1 cellular context compared by ENCODE assay signal in genomic region chr6:33622456-33623431, GRCh38.
A peak's percentile ranks its signal among the peaks of the same experiment; 100 is the strongest.
TF ChIP-seq lines count a peak whose summit lies in the region.

No MANE protein-coding gene starts in this region.

TF ChIP-seq in HepG2, 621 proteins besides CTCF, POLR2A, EP300 and RAD21:
- peak; percentile 70; the same call in 1 of the 2 replicates for TF ChIP-seq ZKSCAN1 (IDR thresholded peaks at IDR 0.05; ENCODE audit: low read length)
- no peak for TF ChIP-seq ZNF296 (CRISPR knock-in tag; conservative IDR thresholded peaks at IDR 0.05)
- no peak for TF ChIP-seq TEAD3 (CRISPR knock-in tag; optimal IDR thresholded peaks at IDR 0.05; ENCODE audit: borderline replicate concordance)
- TF ChIP-seq TCF12 (IDR thresholded peaks at IDR 0.05): no peak
- no peak for TF ChIP-seq TCF12 (CRISPR knock-in tag; IDR thresholded peaks at IDR 0.05)
- no peak for TF ChIP-seq HNRNPLL (IDR thresholded peaks at IDR 0.05; ENCODE audit: low read depth, low read length, poor library complexity, severe bottlenecking)
- peak; percentile 43; the same call in 1 of the 2 replicates for TF ChIP-seq FOXA3 (CRISPR knock-in tag; IDR thresholded peaks at IDR 0.05)
- no peak for TF ChIP-seq GABPB1 (CRISPR knock-in tag; IDR thresholded peaks at IDR 0.05)
- no peak for TF ChIP-seq RFX1 (IDR thresholded peaks at IDR 0.05)
- no peak for TF ChIP-seq THRA (CRISPR knock-in tag; IDR thresholded peaks at IDR 0.05; ENCODE audit: borderline replicate concordance)
- TF ChIP-seq NFYC (CRISPR knock-in tag; IDR thresholded peaks at IDR 0.05): no peak
- TF ChIP-seq HNF4A (CRISPR knock-in tag; IDR thresholded peaks at IDR 0.05): no peak
- TF ChIP-seq KLF6 (CRISPR knock-in tag; IDR thresholded peaks at IDR 0.05): no peak
- peak; percentile 10; the same call in 1 of the 2 replicates for TF ChIP-seq CEBPB (IDR thresholded peaks at IDR 0.05; ENCODE audit: borderline replicate concordance, low read depth, low read length)
- TF ChIP-seq ZNF17 (CRISPR knock-in tag; IDR thresholded peaks at IDR 0.05): no peak
- no peak for TF ChIP-seq ZNF749 (CRISPR knock-in tag; IDR thresholded peaks at IDR 0.05; ENCODE audit: borderline replicate concordance)
- no peak for TF ChIP-seq TP53 (CRISPR knock-in tag; conservative IDR thresholded peaks at IDR 0.05)
- TF ChIP-seq ZBTB44 (CRISPR knock-in tag; IDR thresholded peaks at IDR 0.05): no peak
- TF ChIP-seq FOXA1 (IDR thresholded peaks at IDR 0.05): no peak
- TF ChIP-seq FOXA1 (CRISPR knock-in tag; IDR thresholded peaks at IDR 0.05): peak; percentile 77
- no peak for TF ChIP-seq ZNF761 (CRISPR knock-in tag; conservative IDR thresholded peaks at IDR 0.05)
- TF ChIP-seq ZNF687 (CRISPR knock-in tag; IDR thresholded peaks at IDR 0.05): peak; percentile 20; the same call in 1 of the 2 replicates
- no peak for TF ChIP-seq ZNF253 (CRISPR knock-in tag; IDR thresholded peaks at IDR 0.05; ENCODE audit: borderline replicate concordance)
- no peak for TF ChIP-seq GZF1 (CRISPR knock-in tag; IDR thresholded peaks at IDR 0.05)
- TF ChIP-seq SMAD1 (CRISPR knock-in tag; IDR thresholded peaks at IDR 0.05; ENCODE audit: borderline replicate concordance, low read depth): no peak
- TF ChIP-seq GABPA (IDR thresholded peaks at IDR 0.05; ENCODE audit: low read depth, low read length): 0 out of 2 replicates have a peak, but pooled peaks have one; percentile 4
- no peak for TF ChIP-seq GABPA (CRISPR knock-in tag; IDR thresholded peaks at IDR 0.05; ENCODE audit: low read depth)
- 0 out of 2 replicates have a peak, but pooled peaks have one; percentile 8 for TF ChIP-seq ZNF768 (CRISPR knock-in tag; IDR thresholded peaks at IDR 0.05)
- no peak for TF ChIP-seq ZNF33B (CRISPR knock-in tag; IDR thresholded peaks at IDR 0.05)
- TF ChIP-seq PRPF4 (IDR thresholded peaks at IDR 0.05; ENCODE audit: low read depth, low read length, poor library complexity, severe bottlenecking): no peak
- 0 out of 2 replicates have a peak, but pooled peaks have one; percentile 26 for TF ChIP-seq THAP9 (CRISPR knock-in tag; IDR thresholded peaks at IDR 0.05; ENCODE audit: borderline replicate concordance)
- peak; percentile 52; the same call in 1 of the 2 replicates for TF ChIP-seq AHR (CRISPR knock-in tag; IDR thresholded peaks at IDR 0.05)
- no peak for TF ChIP-seq ZNF337 (CRISPR knock-in tag; IDR thresholded peaks at IDR 0.05; ENCODE audit: borderline replicate concordance, low read depth)
- 0 out of 2 replicates have a peak, but pooled peaks have one; percentile 20 for TF ChIP-seq SAP130 (CRISPR knock-in tag; IDR thresholded peaks at IDR 0.05; ENCODE audit: low read depth)
- peak; percentile 54; the same call in 1 of the 2 replicates for TF ChIP-seq ZFX (CRISPR knock-in tag; IDR thresholded peaks at IDR 0.05; ENCODE audit: low read depth)
- TF ChIP-seq USF2 (IDR thresholded peaks at IDR 0.05; ENCODE audit: low read depth, low read length): no peak
- TF ChIP-seq USF2 (CRISPR knock-in tag; IDR thresholded peaks at IDR 0.05; ENCODE audit: borderline replicate concordance): no peak
- no peak for TF ChIP-seq ZKSCAN8 (CRISPR knock-in tag; IDR thresholded peaks at IDR 0.05; ENCODE audit: borderline replicate concordance)
- TF ChIP-seq ZNF143 (CRISPR knock-in tag; IDR thresholded peaks at IDR 0.05): 0 out of 2 replicates have a peak, but pooled peaks have one; percentile 39
- no peak for TF ChIP-seq ZNF501 (CRISPR knock-in tag; IDR thresholded peaks at IDR 0.05)
- no peak for TF ChIP-seq ZNF724P (CRISPR knock-in tag; IDR thresholded peaks at IDR 0.05; ENCODE audit: borderline replicate concordance)
- 0 out of 2 replicates have a peak, but pooled peaks have one; percentile 35 for TF ChIP-seq ZNF335 (CRISPR knock-in tag; IDR thresholded peaks at IDR 0.05)
- TF ChIP-seq ZNF547 (CRISPR knock-in tag; IDR thresholded peaks at IDR 0.05): peak; percentile 48; the same call in 1 of the 2 replicates
- TF ChIP-seq ZNF451 (CRISPR knock-in tag; IDR thresholded peaks at IDR 0.05): no peak
- no peak for TF ChIP-seq MATR3 (CRISPR knock-in tag; IDR thresholded peaks at IDR 0.05)
